In genomic region chr2:74499269-74499939, GRCh38 we compare ENCODE assay signal across 8 cellular contexts. TPM values are rescaled to one million over a fixed set of nuclear protein-coding genes. Genes with fewer than 3 reads are reported as not detected.
DNase-seq lines count a peak whose midpoint lies in the region; ATAC-seq, FAIRE-seq and TF ChIP-seq lines count a peak whose summit lies in the region.

Gene LBX2 (minus strand): TSS chr2:74499603. CDS start chr2:74499537, 66 bp downstream.

- DNase-seq in heart left ventricle (peak in 1 of 5 donors; percentile 25), Right ventricle myocardium superior (no peak), bronchial epithelial cell (ENCODE audit: low read depth) (no peak), mesothelial cell of epicardium (ENCODE audit: low spot score in 2 of 2, unreplicated experiment in 2 of 2) (peak in 1 of 2 experiments; percentile 52), upper lobe of right lung (no peak), CD1c-positive myeloid dendritic cell (ENCODE audit: extremely low spot score) (no peak), HPDE6-E6E7 (ENCODE audit: extremely low spot score) (no peak)

- FAIRE-seq in bronchial epithelial cell (lab: Jason Lieb, UNC): no peak

- no peak for ATAC-seq in heart left ventricle
- ATAC-seq in Right ventricle myocardium superior (ENCODE audit: poor library complexity): no peak
- no peak for ATAC-seq in upper lobe of right lung
- ATAC-seq in HG03432 (IDR thresholded peaks at IDR 0.05; ENCODE audit: unreplicated experiment): no peak

- H3K4me3 ChIP-seq in heart left ventricle (peak within 1 kb of the TSS in 11 of 12 donors; percentile 9 to 61 (median 20)), bronchial epithelial cell (ENCODE audit: low read depth, low read length) (peak within 1 kb of the TSS; percentile 33), upper lobe of right lung (peak within 1 kb of the TSS; percentile 44)

- H3K36me3 ChIP-seq in heart left ventricle (peaks cover 0 to 2% (median under 1%) of the 10 kb centered on the region in 9 donors), bronchial epithelial cell (ENCODE audit: control insufficient read depth, insufficient read depth, low read length) (no peaks in the 10 kb centered on the region), upper lobe of right lung (no peaks in the 10 kb centered on the region)

- H3K27me3 Mint-ChIP-seq in mesothelial cell of epicardium (ENCODE audit: low read depth): peaks cover 85% of the 10 kb centered on the region

- 2 to 6% (median 3%) methylated on average over 33 to 65 of the region's 65 CpGs for WGBS in heart left ventricle, 4 donors

- TF ChIP-seq CTCF in heart left ventricle (IDR thresholded peaks at IDR 0.05) (no peak), bronchial epithelial cell (IDR thresholded peaks at IDR 0.05; ENCODE audit: insufficient read depth, low read length, severe bottlenecking) (no peak), mesothelial cell of epicardium (IDR thresholded peaks at IDR 0.05; ENCODE audit: unreplicated experiment) (no peak), upper lobe of right lung (IDR thresholded peaks at IDR 0.05) (no peak)

- H3K27ac ChIP-seq in heart left ventricle (no peak within 1 kb of the TSS), upper lobe of right lung (no peak within 1 kb of the TSS)

- peaks cover 2% of the 10 kb centered on the region for H3K36me3 Mint-ChIP-seq in mesothelial cell of epicardium

- no peak within 1 kb of the TSS for H3K27ac Mint-ChIP-seq in mesothelial cell of epicardium

- H3K4me3 Mint-ChIP-seq in mesothelial cell of epicardium: peak within 1 kb of the TSS; percentile 75

- no peak for TF ChIP-seq POLR2A in heart left ventricle (IDR thresholded peaks at IDR 0.05)

- intact Hi-C loops in heart left ventricle (cut with DNase I) (no loop called here), Right ventricle myocardium superior (cut with DNase I) (no loop called here), upper lobe of right lung (cut with DNase I) (loop anchor here (10.0 kb wide), 1 partner anchor 85 kb away; no protein-coding TSS in a partner anchor)

- H3K4me1 Mint-ChIP-seq in mesothelial cell of epicardium: peaks cover 43% of the 10 kb centered on the region

- peaks cover 5 to 52% (median 36%) of the 10 kb centered on the region in 12 donors for H3K4me1 ChIP-seq in heart left ventricle
- peaks cover 39% of the 10 kb centered on the region for H3K4me1 ChIP-seq in upper lobe of right lung

- H3K27me3 ChIP-seq in heart left ventricle (peaks cover 21 to 65% (median 35%) of the 10 kb centered on the region in 9 donors), bronchial epithelial cell (ENCODE audit: control insufficient read depth, insufficient read depth, low read length) (peaks cover 9% of the 10 kb centered on the region), upper lobe of right lung (peaks cover 41% of the 10 kb centered on the region)

- H3K9me3 Mint-ChIP-seq in mesothelial cell of epicardium: no peaks in the 10 kb centered on the region

- no peaks in the 10 kb centered on the region for H3K9me3 ChIP-seq in heart left ventricle
- no peaks in the 10 kb centered on the region for H3K9me3 ChIP-seq in upper lobe of right lung

RNA-seq across cellular contexts. Expression of gene LBX2, which starts in this region (rescaled TPM):
- total RNA-seq in heart left ventricle (1 to 10 TPM in 2 of 9 donors, under 1 TPM in 5, not detected in 2; 0.14 to 1.7 (median 0.72) TPM), Right ventricle myocardium superior (0.16 TPM), bronchial epithelial cell (0.53 and 0.77 TPM in 2 replicates), mesothelial cell of epicardium (0.86 to 1.1 TPM (median 0.89 TPM) in 3 replicates), upper lobe of right lung (1.8 TPM)
- under 1 TPM; 0.27 to 0.67 TPM for polyA plus RNA-seq in heart left ventricle
